ENCODE assay signal across 21 cellular contexts in genomic region chr21:18547347-18547746, GRCh38.
DNase-seq lines count a peak whose midpoint lies in the region; ATAC-seq, FAIRE-seq and TF ChIP-seq lines count a peak whose summit lies in the region.
"Had no signal": no experiment of that assay in that cellular context is flagged by ENCODE, and none has a peak within 500 bp of the region (broad histone marks: within the 10 kb centered on the region; RNA-seq: fewer than 3 reads in every experiment).

No MANE protein-coding gene starts in this region.

- H3K4me1 ChIP-seq in astrocyte (ENCODE audit: insufficient read depth, low read length) (peaks cover 10% of the 10 kb centered on the region), keratinocyte (ENCODE audit: control insufficient read depth, extremely low read depth, insufficient read depth, low read length) (peaks cover 29% of the 10 kb centered on the region)
- H3K4me1 ChIP-seq: A549; BLaER1 treated with 17β-estradiol and CSF1 and Interleukin-3, amounts not matched to agents 10 nM and 100 nM; Caco-2 had no signal

- no peaks in the 10 kb centered on the region for H3K27me3 ChIP-seq in astrocyte (ENCODE audit: insufficient read depth, low read length)
- H3K27me3 ChIP-seq in keratinocyte (ENCODE audit: control insufficient read depth, extremely low read depth, insufficient read depth, low read length): no peaks in the 10 kb centered on the region
- H3K27me3 ChIP-seq: BLaER1 treated with 17β-estradiol and CSF1 and Interleukin-3, amounts not matched to agents 10 nM and 100 nM had no signal

- H3K36me3 Mint-ChIP-seq in astrocyte (ENCODE audit: low read depth, unreplicated experiment) (no peaks in the 10 kb centered on the region), osteocyte (ENCODE audit: unreplicated experiment) (no peaks in the 10 kb centered on the region), WTC11 (no peaks in the 10 kb centered on the region)
- H3K36me3 Mint-ChIP-seq: CD8-positive, alpha-beta T cell had no signal

- dilution Hi-C loops in keratinocyte (cut with MboI; ENCODE audit: extremely low pct_ligation_motif_present, low sequenced_read_pairs): no loop called here

- H3K36me3 ChIP-seq in astrocyte (ENCODE audit: insufficient read depth, low read length): no peaks in the 10 kb centered on the region
- H3K36me3 ChIP-seq in keratinocyte (ENCODE audit: control insufficient read depth in 2 of 2, extremely low read depth in 1 of 2, insufficient read depth in 2 of 2, low read length in 2 of 2): no peaks in the 10 kb centered on the region
- H3K36me3 ChIP-seq: BLaER1 treated with 17β-estradiol and CSF1 and Interleukin-3, amounts not matched to agents 10 nM and 100 nM had no signal

- POLR2A ChIA-PET in WTC11 (lab: Charles Lee): no interaction called here

- no peak overlapping the region for H3K4me3 ChIP-seq in astrocyte (ENCODE audit: insufficient read depth, low read depth, low read length)
- H3K4me3 ChIP-seq in keratinocyte (ENCODE audit: control insufficient read depth in 2 of 3, extremely low read depth in 1 of 3, insufficient read depth in 2 of 3, low read depth in 1 of 3, low read length in 3 of 3): no peak overlapping the region
- H3K4me3 ChIP-seq: A549; BLaER1 treated with 17β-estradiol and CSF1 and Interleukin-3, amounts not matched to agents 10 nM and 100 nM had no signal

- H3K9ac ChIP-seq in astrocyte (ENCODE audit: low read length): no peak overlapping the region
- no peak overlapping the region for H3K9ac ChIP-seq in keratinocyte (ENCODE audit: control insufficient read depth, extremely low read depth, insufficient read depth, low read length)
- H3K9ac ChIP-seq: BLaER1 treated with 17β-estradiol and CSF1 and Interleukin-3, amounts not matched to agents 10 nM and 100 nM had no signal

- H2AFZ ChIP-seq in astrocyte (ENCODE audit: low read depth, low read length) (no peak overlapping the region), keratinocyte (ENCODE audit: control insufficient read depth, low read length) (no peak overlapping the region)

- H3K4me2 ChIP-seq in astrocyte (ENCODE audit: low read length): no peak overlapping the region
- H3K4me2 ChIP-seq in keratinocyte (ENCODE audit: control insufficient read depth, extremely low read depth, insufficient read depth, low read depth, low read length): no peak overlapping the region
- H3K4me2 ChIP-seq: A549; BLaER1 treated with 17β-estradiol and CSF1 and Interleukin-3, amounts not matched to agents 10 nM and 100 nM had no signal

- DNase-seq in astrocyte (ENCODE audit: low read depth) (no peak), keratinocyte (ENCODE audit: low read depth, low spot score) (no peak), osteocyte (ENCODE audit: extremely low spot score, unreplicated experiment) (no peak), activated gamma-delta T cell treated with Interleukin-2 at 50 U/mL for 16 hours (no peak), WTC11 (ENCODE audit: low spot score) (no peak)
- DNase-seq: AML-193; Caco-2; Calu3; CD4-positive, alpha-beta T cell; CD8-positive, alpha-beta T cell; DMS79 treated with DMSO at 0.1 percent for 48 hours; GF-D8 had no signal

- H4K20me1 ChIP-seq in astrocyte (ENCODE audit: insufficient read depth, low read length) (no peaks in the 10 kb centered on the region), keratinocyte (ENCODE audit: control insufficient read depth, extremely low read depth, insufficient read depth, low read length) (no peaks in the 10 kb centered on the region)
- H4K20me1 ChIP-seq: BLaER1 treated with 17β-estradiol and CSF1 and Interleukin-3, amounts not matched to agents 10 nM and 100 nM had no signal

- FAIRE-seq in astrocyte (lab: Jason Lieb, UNC) (no peak), keratinocyte (lab: Jason Lieb, UNC) (no peak)
- FAIRE-seq: A549, D721Med, G401.6, GM12891, GM19239 had no signal

- TF ChIP-seq CTCF in astrocyte (IDR thresholded peaks at IDR 0.05; ENCODE audit: insufficient read depth, low read depth, low read length) (no peak), keratinocyte (optimal IDR thresholded peaks at IDR 0.05 in 1 of 3, IDR thresholded peaks at IDR 0.05 in 1 of 3, conservative IDR thresholded peaks at IDR 0.05 in 1 of 3; ENCODE audit: extremely low read depth in 1 of 3, insufficient read depth in 2 of 3, low read length in 3 of 3) (no peak), osteocyte (IDR thresholded peaks at IDR 0.05) (no peak), WTC11 (IDR thresholded peaks at IDR 0.05) (no peak)

- H3K79me2 ChIP-seq in astrocyte (ENCODE audit: insufficient read depth, low read length) (no peaks in the 10 kb centered on the region), keratinocyte (ENCODE audit: control insufficient read depth, insufficient read depth, low read length) (no peaks in the 10 kb centered on the region)

- H3K27ac ChIP-seq in astrocyte (ENCODE audit: low read depth, low read length) (no peak overlapping the region), keratinocyte (ENCODE audit: control insufficient read depth, insufficient read depth, low read length) (peak overlapping the region; percentile 11)
- H3K27ac ChIP-seq: 22Rv1; A549; BLaER1 treated with 17β-estradiol and CSF1 and Interleukin-3, amounts not matched to agents 10 nM and 100 nM; C4-2B had no signal

- H3K27me3 Mint-ChIP-seq in astrocyte (ENCODE audit: low read depth, unreplicated experiment) (no peaks in the 10 kb centered on the region), osteocyte (ENCODE audit: unreplicated experiment) (no peaks in the 10 kb centered on the region), WTC11 (ENCODE audit: low read depth) (no peaks in the 10 kb centered on the region)
- H3K27me3 Mint-ChIP-seq: B cell; CD4-positive, alpha-beta T cell had no signal

- H3K4me3 Mint-ChIP-seq in astrocyte (ENCODE audit: unreplicated experiment) (no peak overlapping the region), osteocyte (ENCODE audit: unreplicated experiment) (no peak overlapping the region), WTC11 (no peak overlapping the region)
- H3K4me3 Mint-ChIP-seq: B cell; CD4-positive, alpha-beta T cell; CD8-positive, alpha-beta T cell had no signal

- peaks cover 29% of the 10 kb centered on the region for H3K4me1 Mint-ChIP-seq in astrocyte (ENCODE audit: low read depth, unreplicated experiment)
- peaks cover 44% of the 10 kb centered on the region for H3K4me1 Mint-ChIP-seq in osteocyte (ENCODE audit: unreplicated experiment)
- H3K4me1 Mint-ChIP-seq in WTC11: peaks cover 4% of the 10 kb centered on the region
- H3K4me1 Mint-ChIP-seq: B cell had no signal

- CTCF ChIA-PET in WTC11 (lab: Charles Lee): no interaction called here

- no peaks in the 10 kb centered on the region for H3K9me1 ChIP-seq in keratinocyte (ENCODE audit: control insufficient read depth, extremely low read depth, insufficient read depth, low read length)

- ATAC-seq in WTC11: no peak
- ATAC-seq: A549; CD8-positive, alpha-beta T cell had no signal

- H3K9me3 Mint-ChIP-seq in astrocyte (ENCODE audit: unreplicated experiment) (no peaks in the 10 kb centered on the region), osteocyte (ENCODE audit: unreplicated experiment) (no peaks in the 10 kb centered on the region), WTC11 (no peaks in the 10 kb centered on the region)
- H3K9me3 Mint-ChIP-seq: CD4-positive, alpha-beta T cell had no signal

- H3K9me3 ChIP-seq in astrocyte (ENCODE audit: insufficient read depth, low read depth, low read length) (no peaks in the 10 kb centered on the region), keratinocyte (ENCODE audit: control insufficient read depth, low read depth, low read length) (no peaks in the 10 kb centered on the region)
- H3K9me3 ChIP-seq: A549; BLaER1 treated with 17β-estradiol and CSF1 and Interleukin-3, amounts not matched to agents 10 nM and 100 nM; Caco-2 had no signal

- peak overlapping the region; percentile 94 for H3K27ac Mint-ChIP-seq in astrocyte (ENCODE audit: unreplicated experiment)
- H3K27ac Mint-ChIP-seq in osteocyte (ENCODE audit: unreplicated experiment): peak overlapping the region; percentile 88
- no peak overlapping the region for H3K27ac Mint-ChIP-seq in WTC11
- H3K27ac Mint-ChIP-seq: B cell; CD4-positive, alpha-beta T cell; CD8-positive, alpha-beta T cell had no signal

TF ChIP-seq in WTC11, 78 proteins besides CTCF, POLR2A, EP300 and RAD21 (continues in another document):
- no peak for TF ChIP-seq KAT7 (CRISPR knock-in tag; IDR thresholded peaks at IDR 0.05; ENCODE audit: borderline replicate concordance)
- no peak for TF ChIP-seq STAT6 (CRISPR knock-in tag; conservative IDR thresholded peaks at IDR 0.05; ENCODE audit: low read depth)
- TF ChIP-seq E2F4 (CRISPR knock-in tag; IDR thresholded peaks at IDR 0.05; ENCODE audit: borderline replicate concordance, low read depth): no peak
